28 cellular contexts compared by ENCODE assay signal in genomic region chr6:53715434-53715833, GRCh38.
"Had no signal": no experiment of that assay in that cellular context is flagged by ENCODE, and none has a peak within 500 bp of the region (broad histone marks: within the 10 kb centered on the region; RNA-seq: fewer than 3 reads in every experiment).

No MANE protein-coding gene starts in this region.

- ATAC-seq: stimulated activated effector memory CD8-positive, alpha-beta T cell treated with anti-CD3 and anti-CD28 coated beads, Interleukin-12 subunit alpha, Interleukin-12 subunit beta, amount 100 ng/mL, for 72 hours; stimulated activated memory B cell treated with anti-CD40 and anti-IgM and Interleukin-4, amounts not matched to agents 10 μg/mL and 1 μg/mL and 100 μg/mL, for 72 hours; stimulated activated naive B cell treated with anti-CD40 and anti-IgM and Interleukin-4, amounts not matched to agents 10 μg/mL and 1 μg/mL and 100 μg/mL, for 72 hours; stimulated activated naive CD8-positive, alpha-beta T cell treated with anti-CD3 and anti-CD28 coated beads, Interleukin-15, amount 100 ng/mL, for 72 hours; stimulated activated naive CD8-positive, alpha-beta T cell treated with anti-CD3 and anti-CD28 coated beads, Interleukin-15, Interleukin-2, amounts not matched to agents 100 U/mL and 50 U/mL, for 24 hours; upper lobe of right lung had no signal

- H3K27ac ChIP-seq: stomach, suprapubic skin, testis, thoracic aorta, thyroid gland, tibial artery, tibial nerve, transverse colon, upper lobe of left lung, upper lobe of right lung, uterus, vagina had no signal

- H3K4me1 ChIP-seq: suprapubic skin, testis, tibial artery, tibial nerve, upper lobe of left lung, upper lobe of right lung, uterus had no signal

- H3K27me3 ChIP-seq: stomach, suprapubic skin, testis, thyroid gland, tibial nerve, transverse colon, upper lobe of left lung, uterus, vagina had no signal

- H3K36me3 Mint-ChIP-seq: stimulated activated effector memory CD8-positive, alpha-beta T cell treated with anti-CD3 and anti-CD28 coated beads, Interleukin-12 subunit alpha, Interleukin-12 subunit beta, amount 100 ng/mL, for 72 hours; stimulated activated memory B cell treated with anti-CD40 and anti-IgM and Interleukin-4, amounts not matched to agents 10 μg/mL and 1 μg/mL and 100 μg/mL, for 72 hours; stimulated activated naive B cell treated with anti-CD40 and anti-IgM and Interleukin-4, amounts not matched to agents 10 μg/mL and 1 μg/mL and 100 μg/mL, for 72 hours; type B pancreatic cell had no signal

- H3K27ac Mint-ChIP-seq: stimulated activated effector memory CD8-positive, alpha-beta T cell treated with anti-CD3 and anti-CD28 coated beads, Interleukin-12 subunit alpha, Interleukin-12 subunit beta, amount 100 ng/mL, for 72 hours; stimulated activated memory B cell treated with anti-CD40 and anti-IgM and Interleukin-4, amounts not matched to agents 10 μg/mL and 1 μg/mL and 100 μg/mL, for 72 hours; stimulated activated naive B cell treated with anti-CD40 and anti-IgM and Interleukin-4, amounts not matched to agents 10 μg/mL and 1 μg/mL and 100 μg/mL, for 72 hours; stimulated activated naive CD8-positive, alpha-beta T cell treated with anti-CD3 and anti-CD28 coated beads, Interleukin-15, amount 100 ng/mL, for 72 hours; stimulated activated naive CD8-positive, alpha-beta T cell treated with anti-CD3 and anti-CD28 coated beads, Interleukin-15, Interleukin-2, amounts not matched to agents 100 ng/mL and 50 ng/mL, for 24 hours; type B pancreatic cell had no signal

- H3K36me3 ChIP-seq: stomach, suprapubic skin, thoracic aorta, thyroid gland, tibial artery, tibial nerve, transverse colon, upper lobe of left lung, upper lobe of right lung, uterus, vagina had no signal

- DNase-seq: stimulated activated CD4-positive, alpha-beta T cell treated with anti-CD3 and anti-CD28 coated beads, Interleukin-2, amount 100 ng/mL, for 48 hours; stimulated activated CD4-positive, alpha-beta T cell treated with anti-CD3 and anti-CD28 coated beads, Interleukin-4, amount 100 ng/mL, for 1 hour; stimulated activated CD4-positive, alpha-beta T cell treated with anti-CD3 and anti-CD28 coated beads, Interleukin-4, amount 100 ng/mL, for 24 hours; stimulated activated CD4-positive, alpha-beta T cell treated with anti-CD3 and anti-CD28 coated beads, Interleukin-4, amount 100 ng/mL, for 4 hours; stimulated activated CD8-positive, alpha-beta memory T cell treated with anti-CD3 and anti-CD28 coated beads, Interleukin-4, amount 100 ng/mL, for 48 hours; stimulated activated naive B cell treated with anti-CD40 and anti-IgM and Interleukin-4, amounts not matched to agents 10 μg/mL and 1 μg/mL and 100 μg/mL, for 72 hours; stimulated activated naive CD4-positive, alpha-beta T cell; stimulated activated naive CD4-positive, alpha-beta T cell treated with Interleukin-2 at 50 U/mL for 16 hours; stimulated activated naive CD8-positive, alpha-beta T cell treated with anti-CD3 and anti-CD28 coated beads, Interleukin-15, amount 100 ng/mL, for 72 hours; stimulated activated naive CD8-positive, alpha-beta T cell treated with anti-CD3 and anti-CD28 coated beads, Interleukin-15, Interleukin-2, amounts not matched to agents 100 U/mL and 50 U/mL, for 24 hours; stomach; substantia nigra; testis; thyroid gland; tibial artery; transverse colon; trophoblast cell; upper lobe of left lung; upper lobe of right lung; uterus had no signal

- H3K9me3 Mint-ChIP-seq: stimulated activated effector memory CD8-positive, alpha-beta T cell treated with anti-CD3 and anti-CD28 coated beads, Interleukin-12 subunit alpha, Interleukin-12 subunit beta, amount 100 ng/mL, for 72 hours; stimulated activated memory B cell treated with anti-CD40 and anti-IgM and Interleukin-4, amounts not matched to agents 10 μg/mL and 1 μg/mL and 100 μg/mL, for 72 hours; stimulated activated naive B cell treated with anti-CD40 and anti-IgM and Interleukin-4, amounts not matched to agents 10 μg/mL and 1 μg/mL and 100 μg/mL, for 72 hours; stimulated activated naive CD8-positive, alpha-beta T cell treated with anti-CD3 and anti-CD28 coated beads, Interleukin-15, amount 100 ng/mL, for 72 hours; stimulated activated naive CD8-positive, alpha-beta T cell treated with anti-CD3 and anti-CD28 coated beads, Interleukin-15, Interleukin-2, amounts not matched to agents 100 ng/mL and 50 ng/mL, for 24 hours; type B pancreatic cell had no signal

- H3K27me3 Mint-ChIP-seq: type B pancreatic cell had no signal

- H3K4me3 Mint-ChIP-seq: stimulated activated effector memory CD8-positive, alpha-beta T cell treated with anti-CD3 and anti-CD28 coated beads, Interleukin-12 subunit alpha, Interleukin-12 subunit beta, amount 100 ng/mL, for 72 hours; stimulated activated memory B cell treated with anti-CD40 and anti-IgM and Interleukin-4, amounts not matched to agents 10 μg/mL and 1 μg/mL and 100 μg/mL, for 72 hours; stimulated activated naive B cell treated with anti-CD40 and anti-IgM and Interleukin-4, amounts not matched to agents 10 μg/mL and 1 μg/mL and 100 μg/mL, for 72 hours; stimulated activated naive CD8-positive, alpha-beta T cell treated with anti-CD3 and anti-CD28 coated beads, Interleukin-15, amount 100 ng/mL, for 72 hours; stimulated activated naive CD8-positive, alpha-beta T cell treated with anti-CD3 and anti-CD28 coated beads, Interleukin-15, Interleukin-2, amounts not matched to agents 100 ng/mL and 50 ng/mL, for 24 hours; type B pancreatic cell had no signal

- H3K9me3 ChIP-seq: stomach, suprapubic skin, testis, thoracic aorta, thyroid gland, tibial artery, tibial nerve, transverse colon, upper lobe of left lung, upper lobe of right lung, uterus, vagina had no signal

- H3K4me3 ChIP-seq: stomach, suprapubic skin, testis, thoracic aorta, thyroid gland, tibial artery, tibial nerve, transverse colon, upper lobe of left lung, upper lobe of right lung, uterus, vagina had no signal
